Comparison of ENCODE assay signal across 20 cellular contexts in genomic region chr1:94111879-94112278, GRCh38. TPM values are rescaled to one million over a fixed set of nuclear protein-coding genes. Genes with fewer than 3 reads are reported as not detected.
A peak's percentile ranks its signal among the peaks of the same experiment; 100 is the strongest.
DNase-seq lines count a peak whose midpoint lies in the region; ATAC-seq lines count a peak whose summit lies in the region.
"Had no signal": no experiment of that assay in that cellular context is flagged by ENCODE, and none has a peak within 500 bp of the region (broad histone marks: within the 10 kb centered on the region; RNA-seq: fewer than 3 reads in every experiment).

No MANE protein-coding gene starts in this region.

- H3K4me1 ChIP-seq in Karpas-422 (ENCODE audit: low read length): peaks cover 21% of the 10 kb centered on the region

- H3K27ac Mint-ChIP-seq in activated CD4-positive, alpha-beta T cell treated with anti-CD3 and anti-CD28 coated beads, Interleukin-2, amount 10 ng/mL, durations not matched to agents 7 days and 5 days: no peak overlapping the region
- H3K27ac Mint-ChIP-seq: activated CD8-positive, alpha-beta T cell treated with anti-CD3 and anti-CD28 coated beads, Interleukin-2, amount 10 ng/mL, durations not matched to agents 7 days and 5 days; activated naive CD8-positive, alpha-beta T cell treated with anti-CD3 and anti-CD28 coated beads, Interleukin-2, amount 50 U/mL, for 24 hours; activated T-helper 1 cell treated with anti-CD3 and anti-CD28 coated beads, Interleukin-12 subunit alpha, Interleukin-12 subunit beta, Interleukin-2, Interleukin-4 antibody, amounts not matched to agents 30 ng/mL and 10 ng/mL and 1 ng/mL, durations not matched to agents 14 hours and 24 hours and 36 hours; CD4-positive, alpha-beta T cell had no signal

- CTCF ChIA-PET in activated CD4-positive, alpha-beta T cell treated with anti-CD3 and anti-CD28 coated beads, Interleukin-2, amount 10 ng/mL, durations not matched to agents 7 days and 5 days (lab: Charles Lee): no interaction called here

- H2AFZ ChIP-seq in Karpas-422 (ENCODE audit: low read length): 0 out of 2 replicates have a peak overlapping the region, but pooled peaks have one; percentile 0

- POLR2A ChIA-PET in activated CD4-positive, alpha-beta T cell treated with anti-CD3 and anti-CD28 coated beads, Interleukin-2, amount 10 ng/mL, durations not matched to agents 7 days and 5 days (lab: Charles Lee): no interaction called here

- no peaks in the 10 kb centered on the region for H3K9me2 ChIP-seq in Karpas-422 (replicated peaks; ENCODE audit: insufficient read depth, low read length)

- no peak overlapping the region; the same call in 1 of the 2 replicates for H3K4me3 ChIP-seq in Karpas-422 (ENCODE audit: low read length)
- H3K4me3 ChIP-seq: dorsolateral prefrontal cortex, esophagus muscularis mucosa had no signal

- peaks cover 10% of the 10 kb centered on the region for H3K27me3 Mint-ChIP-seq in activated CD4-positive, alpha-beta T cell treated with anti-CD3 and anti-CD28 coated beads, Interleukin-2, amount 10 ng/mL, durations not matched to agents 7 days and 5 days

- H3K27me3 ChIP-seq in Karpas-422 (ENCODE audit: low read length): no peaks in the 10 kb centered on the region

- no peaks in the 10 kb centered on the region for H3K4me1 Mint-ChIP-seq in activated CD4-positive, alpha-beta T cell treated with anti-CD3 and anti-CD28 coated beads, Interleukin-2, amount 10 ng/mL, durations not matched to agents 7 days and 5 days
- H3K4me1 Mint-ChIP-seq: activated naive CD8-positive, alpha-beta T cell treated with anti-CD3 and anti-CD28 coated beads, Interleukin-2, amount 50 U/mL, for 24 hours had no signal

- no peak overlapping the region; the same call in 1 of the 2 replicates for H3K27ac ChIP-seq in Karpas-422 (ENCODE audit: low read length)
- H3K27ac ChIP-seq: esophagus muscularis mucosa had no signal

- H3K4me2 ChIP-seq in Karpas-422 (ENCODE audit: low read depth, low read length, poor library complexity, severe bottlenecking): peak overlapping the region; percentile 48

- DNase-seq in Karpas-422 (peak; percentile 81), mucosa of gallbladder (ENCODE audit: low spot score) (no peak), D341Med (ENCODE audit: low spot score) (no peak), LoVo (ENCODE audit: low spot score) (no peak)
- no peak for DNase-seq in activated CD4-positive, alpha-beta T cell treated with anti-CD3 and anti-CD28 coated beads, Interleukin-2, amount 10 ng/mL, durations not matched to agents 7 days and 5 days
- DNase-seq: activated CD8-positive, alpha-beta T cell treated with anti-CD3 and anti-CD28 coated beads, Interleukin-2, amount 10 ng/mL, durations not matched to agents 7 days and 5 days; activated naive CD8-positive, alpha-beta T cell treated with anti-CD3 and anti-CD28 coated beads, Interleukin-2, amount 50 U/mL, for 24 hours; CD4-positive, alpha-beta T cell; DMS79; dorsolateral prefrontal cortex; glutamatergic neuron; NCI-H2029; SHP77; stimulated activated CD4-positive, alpha-beta T cell treated with anti-CD3 and anti-CD28 coated beads, Interleukin-1b, Interleukin-23, amount 100 ng/mL, for 48 hours had no signal

- no peaks in the 10 kb centered on the region for H3K79me2 ChIP-seq in Karpas-422 (ENCODE audit: low read length)

- no peaks in the 10 kb centered on the region for H3K9me3 Mint-ChIP-seq in activated CD4-positive, alpha-beta T cell treated with anti-CD3 and anti-CD28 coated beads, Interleukin-2, amount 10 ng/mL, durations not matched to agents 7 days and 5 days
- H3K9me3 Mint-ChIP-seq: activated naive CD8-positive, alpha-beta T cell treated with anti-CD3 and anti-CD28 coated beads, Interleukin-2, amount 50 U/mL, for 24 hours; activated T-helper 1 cell treated with anti-CD3 and anti-CD28 coated beads, Interleukin-12 subunit alpha, Interleukin-12 subunit beta, Interleukin-2, Interleukin-4 antibody, amounts not matched to agents 30 ng/mL and 10 ng/mL and 1 ng/mL, durations not matched to agents 14 hours and 24 hours and 36 hours; CD4-positive, alpha-beta T cell had no signal

- ATAC-seq in GM18498 (IDR thresholded peaks at IDR 0.05; ENCODE audit: unreplicated experiment): peak; percentile 65
- ATAC-seq in GM19455 (IDR thresholded peaks at IDR 0.05; ENCODE audit: unreplicated experiment): peak; percentile 78
- ATAC-seq in HG02981 (IDR thresholded peaks at IDR 0.05; ENCODE audit: unreplicated experiment): peak; percentile 48
- ATAC-seq: activated CD8-positive, alpha-beta T cell treated with anti-CD3 and anti-CD28 coated beads, Interleukin-2, amount 10 ng/mL, durations not matched to agents 7 days and 5 days; activated naive CD8-positive, alpha-beta T cell treated with anti-CD3 and anti-CD28 coated beads, Interleukin-2, amount 50 U/mL, for 24 hours had no signal

- H3K4me3 Mint-ChIP-seq in activated CD4-positive, alpha-beta T cell treated with anti-CD3 and anti-CD28 coated beads, Interleukin-2, amount 10 ng/mL, durations not matched to agents 7 days and 5 days: no peak overlapping the region
- H3K4me3 Mint-ChIP-seq: activated CD8-positive, alpha-beta T cell treated with anti-CD3 and anti-CD28 coated beads, Interleukin-2, amount 10 ng/mL, durations not matched to agents 7 days and 5 days; activated naive CD8-positive, alpha-beta T cell treated with anti-CD3 and anti-CD28 coated beads, Interleukin-2, amount 50 U/mL, for 24 hours; activated T-helper 1 cell treated with anti-CD3 and anti-CD28 coated beads, Interleukin-12 subunit alpha, Interleukin-12 subunit beta, Interleukin-2, Interleukin-4 antibody, amounts not matched to agents 30 ng/mL and 10 ng/mL and 1 ng/mL, durations not matched to agents 14 hours and 24 hours and 36 hours; CD4-positive, alpha-beta T cell had no signal

- H3K36me3 Mint-ChIP-seq in activated CD4-positive, alpha-beta T cell treated with anti-CD3 and anti-CD28 coated beads, Interleukin-2, amount 10 ng/mL, durations not matched to agents 7 days and 5 days (ENCODE audit: low read depth): no peaks in the 10 kb centered on the region

- H3K9ac ChIP-seq in Karpas-422 (ENCODE audit: low read length): no peak overlapping the region

- H4K20me1 ChIP-seq in Karpas-422 (ENCODE audit: insufficient read depth, low read depth, low read length): no peaks in the 10 kb centered on the region

- no peaks in the 10 kb centered on the region for H3K36me3 ChIP-seq in Karpas-422 (ENCODE audit: insufficient read depth, low read length)
- H3K36me3 ChIP-seq: esophagus muscularis mucosa had no signal

- H3K9me3 ChIP-seq in Karpas-422 (ENCODE audit: low read length): no peaks in the 10 kb centered on the region
- H3K9me3 ChIP-seq: esophagus muscularis mucosa had no signal

RNA-seq across cellular contexts. Expression of gene ABCA4, which starts 9.1 kb away (rescaled TPM):
- total RNA-seq in Karpas-422 (2014; rRNA removed; shearing (Covaris generic); ENCODE audit: low replicate concordance): 0.25 TPM in 1 of 2 replicates, not detected in the other
- 0.26 TPM for total RNA-seq in mucosa of gallbladder
- total RNA-seq in activated CD4-positive, alpha-beta T cell treated with anti-CD3 and anti-CD28 coated beads, Interleukin-2, amount 10 ng/mL, durations not matched to agents 7 days and 5 days: not detected
- total RNA-seq: activated CD8-positive, alpha-beta T cell treated with anti-CD3 and anti-CD28 coated beads, Interleukin-2, amount 10 ng/mL, durations not matched to agents 7 days and 5 days; activated T-helper 1 cell treated with anti-CD3 and anti-CD28 coated beads, Interleukin-12 subunit alpha, Interleukin-12 subunit beta, Interleukin-2, Interleukin-4 antibody, amounts not matched to agents 30 ng/mL and 10 ng/mL and 1 ng/mL, durations not matched to agents 14 hours and 24 hours and 36 hours; CD4-positive, alpha-beta T cell; NCI-H460 had no signal
